ENCODE assay signal across 2 cellular contexts in the genomic region with DNA sequence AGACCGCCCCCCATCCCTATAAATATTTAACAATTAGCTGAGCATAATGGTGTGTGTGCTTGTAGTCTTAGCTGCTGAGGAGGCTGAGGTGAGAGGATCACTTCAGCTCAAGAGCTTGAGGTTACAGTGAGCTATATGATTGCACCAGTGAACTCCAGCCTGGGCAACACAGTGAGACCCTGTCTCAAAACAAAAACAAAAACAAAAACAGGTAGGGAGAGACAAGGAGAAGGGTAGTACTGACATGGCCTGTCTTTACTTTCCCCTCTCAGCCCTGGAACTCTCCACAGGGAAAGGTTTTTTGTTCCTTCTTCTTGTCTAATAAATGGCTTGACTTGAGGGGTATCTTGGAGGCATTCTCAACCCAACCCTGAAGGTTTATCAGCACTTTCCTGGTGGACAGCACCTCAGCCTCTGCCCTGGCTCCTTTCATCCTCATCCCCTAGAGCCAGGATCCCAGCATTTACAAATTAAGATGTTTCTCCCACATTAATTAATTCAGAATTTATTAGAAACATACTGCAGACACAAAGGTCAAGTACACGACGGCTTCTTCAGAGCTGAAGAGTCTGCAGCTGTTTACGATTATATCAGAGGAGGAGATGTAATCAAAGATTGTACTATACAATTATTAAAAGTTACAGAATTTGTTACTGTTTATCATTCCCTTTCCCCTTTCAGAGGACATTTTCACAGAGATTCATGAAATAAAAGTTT.
TF ChIP-seq lines count a peak whose summit lies in the region.

No MANE protein-coding gene starts in this region.

TF ChIP-seq in HCT116, 20 proteins besides CTCF, POLR2A, EP300 and RAD21:
- TF ChIP-seq, protein P1, sequence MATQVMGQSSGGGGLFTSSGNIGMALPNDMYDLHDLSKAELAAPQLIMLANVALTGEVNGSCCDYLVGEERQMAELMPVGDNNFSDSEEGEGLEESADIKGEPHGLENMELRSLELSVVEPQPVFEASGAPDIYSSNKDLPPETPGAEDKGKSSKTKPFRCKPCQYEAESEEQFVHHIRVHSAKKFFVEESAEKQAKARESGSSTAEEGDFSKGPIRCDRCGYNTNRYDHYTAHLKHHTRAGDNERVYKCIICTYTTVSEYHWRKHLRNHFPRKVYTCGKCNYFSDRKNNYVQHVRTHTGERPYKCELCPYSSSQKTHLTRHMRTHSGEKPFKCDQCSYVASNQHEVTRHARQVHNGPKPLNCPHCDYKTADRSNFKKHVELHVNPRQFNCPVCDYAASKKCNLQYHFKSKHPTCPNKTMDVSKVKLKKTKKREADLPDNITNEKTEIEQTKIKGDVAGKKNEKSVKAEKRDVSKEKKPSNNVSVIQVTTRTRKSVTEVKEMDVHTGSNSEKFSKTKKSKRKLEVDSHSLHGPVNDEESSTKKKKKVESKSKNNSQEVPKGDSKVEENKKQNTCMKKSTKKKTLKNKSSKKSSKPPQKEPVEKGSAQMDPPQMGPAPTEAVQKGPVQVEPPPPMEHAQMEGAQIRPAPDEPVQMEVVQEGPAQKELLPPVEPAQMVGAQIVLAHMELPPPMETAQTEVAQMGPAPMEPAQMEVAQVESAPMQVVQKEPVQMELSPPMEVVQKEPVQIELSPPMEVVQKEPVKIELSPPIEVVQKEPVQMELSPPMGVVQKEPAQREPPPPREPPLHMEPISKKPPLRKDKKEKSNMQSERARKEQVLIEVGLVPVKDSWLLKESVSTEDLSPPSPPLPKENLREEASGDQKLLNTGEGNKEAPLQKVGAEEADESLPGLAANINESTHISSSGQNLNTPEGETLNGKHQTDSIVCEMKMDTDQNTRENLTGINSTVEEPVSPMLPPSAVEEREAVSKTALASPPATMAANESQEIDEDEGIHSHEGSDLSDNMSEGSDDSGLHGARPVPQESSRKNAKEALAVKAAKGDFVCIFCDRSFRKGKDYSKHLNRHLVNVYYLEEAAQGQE (IDR thresholded peaks at IDR 0.05; ENCODE audit: low read depth): peak; percentile 61
- no peak for TF ChIP-seq YY1 (IDR thresholded peaks at IDR 0.05; ENCODE audit: extremely low read depth, insufficient replicate concordance, low read depth, low read length)

TF ChIP-seq in WTC11, 78 proteins besides CTCF, POLR2A, EP300 and RAD21 (continued from another document):
- TF ChIP-seq ARID4B (CRISPR knock-in tag; IDR thresholded peaks at IDR 0.05; ENCODE audit: borderline replicate concordance): 0 out of 2 replicates have a peak, but pooled peaks have one; percentile 43
- peak; percentile 96 for TF ChIP-seq ZNF121 (CRISPR knock-in tag; IDR thresholded peaks at IDR 0.05)
- TF ChIP-seq GTF2I (CRISPR knock-in tag; conservative IDR thresholded peaks at IDR 0.05): 0 out of 2 replicates have a peak, but pooled peaks have one; percentile 25
- no peak for TF ChIP-seq CBFB (CRISPR knock-in tag; IDR thresholded peaks at IDR 0.05; ENCODE audit: low read depth)
